In genomic region chr1:198776602-198777029, GRCh38 we compare ENCODE assay signal across 8 cellular contexts.
A peak's percentile ranks its signal among the peaks of the same experiment; 100 is the strongest.
DNase-seq lines count a peak whose midpoint lies in the region; ATAC-seq, FAIRE-seq and TF ChIP-seq lines count a peak whose summit lies in the region.

No MANE protein-coding gene starts in this region.

- H3K4me1 ChIP-seq in liver (ENCODE audit: control insufficient read depth in 4 of 4, insufficient read depth in 4 of 4, low read length in 3 of 4) (peaks cover 0 to 2% (median 0%) of the 10 kb centered on the region in 4 donors), HepG2 (ENCODE audit: insufficient read depth, low read length) (no peaks in the 10 kb centered on the region), ascending aorta (no peaks in the 10 kb centered on the region)

- CTCF ChIA-PET in HepG2 (lab: Yijun Ruan, JAX; ENCODE audit: low intra/inter-chr PET ratio, low total read pairs): no interaction called here

- H3K9ac ChIP-seq in liver (ENCODE audit: low read depth in 1 of 2, low read length in 2 of 2): no peak overlapping the region
- H3K9ac ChIP-seq in HepG2 (ENCODE audit: insufficient read depth, low read depth, low read length): no peak overlapping the region

- no TSS peak for BruUV-seq in HepG2 (replicated peaks; lab: Mats Ljungman, UMichigan)

- TF ChIP-seq EP300 in HepG2 (IDR thresholded peaks at IDR 0.05; ENCODE audit: low read depth in 2 of 2, low read length in 2 of 2) (no peak), HepG2 (CRISPR knock-in tag; IDR thresholded peaks at IDR 0.05; ENCODE audit: borderline replicate concordance) (no peak)

- DNase-seq in HepG2 (ENCODE audit: low spot score): no peak
- DNase-seq in ascending aorta (ENCODE audit: low spot score in 2 of 2): peak; percentile 48 to 75
- no peak for DNase-seq in left lobe of liver (ENCODE audit: low spot score)
- DNase-seq in GM20000 (ENCODE audit: low spot score): no peak
- no peak for DNase-seq in NCI-H69 (lab: John Stamatoyannopoulos, UW)
- DNase-seq in NCI-H2107 (lab: John Stamatoyannopoulos, UW): no peak
- no peak for DNase-seq in activated naive CD4-positive, alpha-beta T cell treated with anti-CD3 and anti-CD28 coated beads, Interleukin-2, amount 50 U/mL, for 16 hours

- ATAC-seq in HepG2: no peak
- peak; percentile 62 for ATAC-seq in left lobe of liver

- no peaks in the 10 kb centered on the region for H3K36me3 ChIP-seq in liver (ENCODE audit: control insufficient read depth in 4 of 4, insufficient read depth in 3 of 4, low read depth in 1 of 4, low read length in 3 of 4)
- no peaks in the 10 kb centered on the region for H3K36me3 ChIP-seq in HepG2 (replicated peaks in 1 of 2; ENCODE audit: control insufficient read depth in 1 of 2, insufficient read depth in 2 of 2, low read length in 2 of 2)
- no peaks in the 10 kb centered on the region for H3K36me3 ChIP-seq in ascending aorta

- peak overlapping the region; percentile 12 to 35 for H3K27ac ChIP-seq in liver (ENCODE audit: low read depth in 1 of 2, low read length in 2 of 2)
- H3K27ac ChIP-seq in HepG2 (ENCODE audit: extremely low read length, insufficient read depth, low read length): no peak overlapping the region
- peak overlapping the region; percentile 1 to 18 for H3K27ac ChIP-seq in ascending aorta

- TF ChIP-seq CTCF in liver (IDR thresholded peaks at IDR 0.05; ENCODE audit: low read depth, low read length, missing input control): no peak
- no peak for TF ChIP-seq CTCF in HepG2 (CRISPR knock-in tag; IDR thresholded peaks at IDR 0.05)
- no peak for TF ChIP-seq CTCF in ascending aorta (IDR thresholded peaks at IDR 0.05)
- TF ChIP-seq CTCF in GM20000 (IDR thresholded peaks at IDR 0.05; ENCODE audit: extremely low read depth, missing control alignments): no peak

- no peaks in the 10 kb centered on the region for H4K20me1 ChIP-seq in HepG2 (ENCODE audit: insufficient read depth, low read length)

- no peak for TF ChIP-seq POLR2A in HepG2 (IDR thresholded peaks at IDR 0.05; ENCODE audit: insufficient read depth in 1 of 2, low read depth in 2 of 2, low read length in 2 of 2)

- H3K79me2 ChIP-seq in HepG2 (ENCODE audit: insufficient read depth, low read length): no peaks in the 10 kb centered on the region

- H3K4me3 ChIP-seq in liver (ENCODE audit: low read depth in 1 of 3, low read length in 3 of 3) (no peak overlapping the region), HepG2 (replicated peaks in 1 of 3; ENCODE audit: insufficient read depth in 1 of 3, low read depth in 2 of 3, low read length in 3 of 3) (no peak overlapping the region), ascending aorta (no peak overlapping the region)

- POLR2A ChIA-PET in HepG2 (lab: Yijun Ruan, JAX): no interaction called here

- no peak overlapping the region for H3K4me2 ChIP-seq in HepG2 (ENCODE audit: low read depth, low read length)

- H3K27me3 ChIP-seq in liver (ENCODE audit: control insufficient read depth in 4 of 4, insufficient read depth in 4 of 4, low read length in 3 of 4): no peaks in the 10 kb centered on the region
- no peaks in the 10 kb centered on the region; a peak in 1 of 5 replicates for H3K27me3 ChIP-seq in HepG2 (ENCODE audit: control insufficient read depth in 1 of 2, insufficient read depth in 2 of 2, low read length in 2 of 2)
- no peaks in the 10 kb centered on the region for H3K27me3 ChIP-seq in ascending aorta

- H3K9me3 ChIP-seq in liver (ENCODE audit: control insufficient read depth in 4 of 4, low read length in 3 of 4) (no peaks in the 10 kb centered on the region), HepG2 (ENCODE audit: low read length) (no peaks in the 10 kb centered on the region), ascending aorta (peaks cover 0 to 4% of the 10 kb centered on the region in 2 donors)

- intact Hi-C loops in HepG2 (cut with micrococcal nuclease; ENCODE audit: unreplicated experiment) (no loop called here), ascending aorta (cut with DNase I) (no loop called here)

- in situ Hi-C loops in HepG2 (cut with HindIII; ENCODE audit: extremely low pct_ligation_motif_present, low pct_unique_long_range_greater_than_20kb): no loop called here

- H2AFZ ChIP-seq in HepG2 (ENCODE audit: low read length): no peak overlapping the region

- FAIRE-seq in HepG2 (lab: Jason Lieb, UNC): no peak

- WGBS in liver: 79% methylated on average over 4 of the region's 4 CpGs
- WGBS in HepG2 (ENCODE audit: low lambda C conversion rate): 30% methylated on average over 4 of the region's 4 CpGs

- TF ChIP-seq RAD21 in liver (IDR thresholded peaks at IDR 0.05): no peak
- no peak for TF ChIP-seq RAD21 in HepG2 (CRISPR knock-in tag; IDR thresholded peaks at IDR 0.05)

TF ChIP-seq in liver, 16 proteins besides CTCF, POLR2A, EP300 and RAD21:
- TF ChIP-seq TAF1 (conservative IDR thresholded peaks at IDR 0.05) (no peak), RXRA (IDR thresholded peaks at IDR 0.05) (no peak), YY1 (IDR thresholded peaks at IDR 0.05) (no peak), SP1 (IDR thresholded peaks at IDR 0.05) (peak; percentile 43)

TF ChIP-seq in HepG2, 621 proteins besides CTCF, POLR2A, EP300 and RAD21:
- TF ChIP-seq ZSCAN22 (CRISPR knock-in tag; IDR thresholded peaks at IDR 0.05) (no peak), JUNB (CRISPR knock-in tag; IDR thresholded peaks at IDR 0.05; ENCODE audit: borderline replicate concordance) (no peak), ZNF282 (IDR thresholded peaks at IDR 0.05; ENCODE audit: partially characterized antibody) (no peak), ZNF160 (CRISPR knock-in tag; IDR thresholded peaks at IDR 0.05) (no peak), USF2 (IDR thresholded peaks at IDR 0.05; ENCODE audit: low read depth, low read length) (no peak), USF2 (CRISPR knock-in tag; IDR thresholded peaks at IDR 0.05; ENCODE audit: borderline replicate concordance) (no peak), NR1H2 (CRISPR knock-in tag; IDR thresholded peaks at IDR 0.05; ENCODE audit: borderline replicate concordance, low read depth) (no peak), ZNF224 (CRISPR knock-in tag; IDR thresholded peaks at IDR 0.05) (no peak), BCLAF1 (IDR thresholded peaks at IDR 0.05) (no peak), HNRNPH1 (optimal IDR thresholded peaks at IDR 0.05; ENCODE audit: low read depth, low read length) (no peak), HNF1B (CRISPR knock-in tag; IDR thresholded peaks at IDR 0.05) (no peak), ZNF790 (CRISPR knock-in tag; IDR thresholded peaks at IDR 0.05; ENCODE audit: borderline replicate concordance) (no peak), EZH2 (conservative IDR thresholded peaks at IDR 0.05; ENCODE audit: low read depth, low read length) (no peak), ZBTB3 (CRISPR knock-in tag; IDR thresholded peaks at IDR 0.05; ENCODE audit: borderline replicate concordance, low read depth) (no peak), ISX (CRISPR knock-in tag; conservative IDR thresholded peaks at IDR 0.05) (no peak)

Comparison
In these comparisons a context has a peak if more than half of its experiments do, and no peak if none do; other contexts are left out.
1. DNase-seq: peak in ascending aorta (2 of 2); none in HepG2 (single experiment), left lobe of liver (single experiment), GM20000 (single experiment), NCI-H69 (single experiment), NCI-H2107 (single experiment) and activated naive CD4-positive, alpha-beta T cell treated with anti-CD3 and anti-CD28 coated beads, Interleukin-2, amount 50 U/mL, for 16 hours (single experiment).